ENCODE assay signal across 9 cellular contexts in genomic region chr5:132776077-132776931, GRCh38. TPM values are rescaled to one million over a fixed set of nuclear protein-coding genes. Genes with fewer than 3 reads are reported as not detected.
DNase-seq lines count a peak whose midpoint lies in the region; TF ChIP-seq lines count a peak whose summit lies in the region.
"Had no signal": no experiment of that assay in that cellular context is flagged by ENCODE, and none has a peak within 500 bp of the region (broad histone marks: within the 10 kb centered on the region; RNA-seq: fewer than 3 reads in every experiment).

No MANE protein-coding gene starts in this region.

- intact Hi-C loops in dorsolateral prefrontal cortex (cut with DNase I) (loop anchor here (2.0 to 5.0 kb wide), 2 partner anchors 36 to 44 kb away; partner anchors contain the start of gene SOWAHA (in 1 of the 2)), lower leg skin (cut with DNase I; ENCODE audit: low total_unique reads) (no loop called here), testis (cut with DNase I; ENCODE audit: low total_unique reads) (no loop called here)

- peak; percentile 24 for DNase-seq in NCI-H1105 treated with DMSO at 0.1 percent for 48 hours (lab: John Stamatoyannopoulos, UW)
- DNase-seq in NCI-H1105 (lab: John Stamatoyannopoulos, UW), result no peak
- DNase-seq in HFF-Myc (ENCODE audit: extremely low read depth, low read depth), result no peak
- peak; percentile 65 for DNase-seq in RKO (ENCODE audit: low spot score)
- peak in 7 of 10 donors; percentile 41 to 72 (median 67) for DNase-seq in dorsolateral prefrontal cortex
- DNase-seq in lower leg skin (ENCODE audit: low spot score in 2 of 2), result peak in 1 of 2 donors; percentile 88
- DNase-seq in testis, result no peak
- no peak for DNase-seq in GM19240 (ENCODE audit: insufficient read length, low spot score)

- H3K27me3 ChIP-seq in dorsolateral prefrontal cortex (no peaks in the 10 kb centered on the region), testis (no peaks in the 10 kb centered on the region)

- TF ChIP-seq CTCF in HFF-Myc (IDR thresholded peaks at IDR 0.05; ENCODE audit: low read depth, low read length, missing control alignments) (no peak), dorsolateral prefrontal cortex (IDR thresholded peaks at IDR 0.05 in 54 of 56, conservative IDR thresholded peaks at IDR 0.05 in 2 of 56; ENCODE audit: low read depth in 1 of 56, partially characterized antibody in 56 of 56) (peak in 1 of 56 donors; percentile 3), lower leg skin (IDR thresholded peaks at IDR 0.05) (no peak), testis (IDR thresholded peaks at IDR 0.05) (no peak)

- no peak for TF ChIP-seq POLR2A in lower leg skin (IDR thresholded peaks at IDR 0.05)
- no peak for TF ChIP-seq POLR2A in testis (IDR thresholded peaks at IDR 0.05)

- H3K36me3 ChIP-seq in testis (ENCODE audit: low read depth, missing control alignments), result no peaks in the 10 kb centered on the region

- H3K9me3 ChIP-seq in testis, result no peaks in the 10 kb centered on the region

- H3K4me3 ChIP-seq in HFF-Myc (replicated peaks; ENCODE audit: low read depth, low read length) (peak overlapping the region; percentile 65), dorsolateral prefrontal cortex (peak overlapping the region; percentile 64 to 97 (median 87)), lower leg skin (ENCODE audit: low read depth, poor library complexity, severe bottlenecking) (peak overlapping the region; percentile 44), testis (peak overlapping the region; percentile 75 to 82)

- H3K4me1 ChIP-seq in testis, result peaks cover 21% of the 10 kb centered on the region

- WGBS in lower leg skin, 2 donors, result 6 to 7% methylated on average over 22 to 34 of the region's 40 CpGs
- 5 to 10% methylated on average over 9 to 30 of the region's 40 CpGs for WGBS in testis, 2 donors

- H3K27ac ChIP-seq in dorsolateral prefrontal cortex, result peak overlapping the region; percentile 79 to 100 (median 98)
- H3K27ac ChIP-seq in testis, result peak overlapping the region; percentile 24 to 71

RNA-seq across cellular contexts. Expression of gene SEPTIN8, which starts 0.7 kb away (rescaled TPM):
- total RNA-seq in dorsolateral prefrontal cortex, result 100 to 1,000 TPM; 221 to 622 (median 319) TPM
- total RNA-seq in lower leg skin, result 10 to 100 TPM; 70.0 to 99.6 (median 87.8) TPM
- total RNA-seq in testis, result 10 to 100 TPM; 12.4 to 13.9 TPM
- 16.4 TPM for polyA plus RNA-seq in testis (ENCODE audit: insufficient read depth, low read depth, low replicate concordance)

RNA-seq across cellular contexts. Expression of gene CCNI2, which starts 29.1 kb away (rescaled TPM):
- total RNA-seq in dorsolateral prefrontal cortex (1 to 10 TPM in 83 of 120 experiments, under 1 TPM in 36, not detected in 1; 0.26 to 4.5 (median 1.5) TPM), lower leg skin (under 1 TPM in 2 of 4 donors, not detected in 2; 0.49 to 0.74 TPM), testis (1 to 10 TPM; 2.7 to 4.5 TPM)
- 1.1 TPM for polyA plus RNA-seq in testis (ENCODE audit: insufficient read depth, low read depth, low replicate concordance)

RNA-seq across cellular contexts. Expression of gene SOWAHA, which starts 36.8 kb away (rescaled TPM):
- total RNA-seq in dorsolateral prefrontal cortex (100 to 1,000 TPM in 3 of 120 experiments, 10 to 100 TPM in 117; 15.4 to 106 (median 48.7) TPM), lower leg skin (1 to 10 TPM in 1 of 4 donors, under 1 TPM in 3; 0.08 to 1.0 (median 0.79) TPM), testis (1 to 10 TPM; 1.2 to 1.3 TPM)
- polyA plus RNA-seq in testis (ENCODE audit: insufficient read depth, low read depth, low replicate concordance), result 0.46 TPM
- total RNA-seq: dermis microvascular lymphatic vessel endothelial cell had no signal

RNA-seq across cellular contexts. Expression of gene KIF3A, which starts 39.0 kb away (rescaled TPM):
- total RNA-seq in dorsolateral prefrontal cortex, result 100 to 1,000 TPM in 95 of 120 experiments, 10 to 100 TPM in 25; 58.5 to 177 (median 126) TPM
- total RNA-seq in lower leg skin, result 1 to 10 TPM; 4.9 to 7.7 (median 6.3) TPM
- total RNA-seq in testis, result 10 to 100 TPM; 30.8 to 38.6 TPM
- 23.2 TPM for polyA plus RNA-seq in testis (ENCODE audit: insufficient read depth, low read depth, low replicate concordance)

RNA-seq across cellular contexts. Expression of gene SHROOM1, which starts 54.1 kb away (rescaled TPM):
- total RNA-seq in dorsolateral prefrontal cortex (10 to 100 TPM; 14.1 to 91.8 (median 29.3) TPM), lower leg skin (1 to 10 TPM; 1.2 to 3.8 (median 2.2) TPM), testis (1 to 10 TPM; 9.0 to 9.6 TPM)
- polyA plus RNA-seq in testis (ENCODE audit: insufficient read depth, low read depth, low replicate concordance), result 2.1 TPM

Comparison
In these comparisons a context has a peak if more than half of its experiments do, and no peak if none do; other contexts are left out.
1. DNase-seq: peak in NCI-H1105 treated with DMSO at 0.1 percent for 48 hours (single experiment), RKO (single experiment) and dorsolateral prefrontal cortex (7 of 10); none in NCI-H1105 (single experiment), HFF-Myc (single experiment), testis (single experiment) and GM19240 (single experiment).
2. RNA of gene SEPTIN8, which starts 0.7 kb away (total RNA-seq): 221 to 622 TPM in dorsolateral prefrontal cortex and 70.0 to 99.6 TPM in lower leg skin; 12.4 to 13.9 TPM in testis; every median in the first group is over 4 times any median in the second.
3. RNA of gene SOWAHA, which starts 36.8 kb away (total RNA-seq): 15.4 to 106 TPM in dorsolateral prefrontal cortex; 1.2 to 1.3 TPM in testis and 0.08 to 1.0 TPM in lower leg skin; every median in the first group is over 4 times any median in the second.
4. intact Hi-C loops: an anchor here in dorsolateral prefrontal cortex (2.0 to 5.0 kb wide); none called in lower leg skin and testis.
5. Peak in every context shown above with its lines, with median percentiles within 50 percentile points of each other: H3K4me3 ChIP-seq.